Comparison of ENCODE assay signal across 8 cellular contexts in genomic region chr10:100341953-100342626, GRCh38. TPM values are rescaled to one million over a fixed set of nuclear protein-coding genes. Genes with fewer than 3 reads are reported as not detected.
DNase-seq lines count a peak whose midpoint lies in the region; ATAC-seq, FAIRE-seq and TF ChIP-seq lines count a peak whose summit lies in the region.

No MANE protein-coding gene starts in this region.

- H3K4me3 ChIP-seq in A549, result no peak overlapping the region
- no peak overlapping the region for H3K4me3 ChIP-seq in upper lobe of left lung

- no peaks in the 10 kb centered on the region for H3K9me3 ChIP-seq in A549
- no peaks in the 10 kb centered on the region for H3K9me3 ChIP-seq in upper lobe of left lung

- DNase-seq in A549 (ENCODE audit: low read depth in 1 of 2, low spot score in 1 of 2), result peak; percentile 82 to 94
- peak; percentile 61 for DNase-seq in GM10248 (ENCODE audit: extremely low spot score)
- DNase-seq in NCI-H146 treated with DMSO at 0.1 percent for 48 hours (lab: John Stamatoyannopoulos, UW; ENCODE audit: unreplicated experiment), result peak; percentile 34
- peak; percentile 67 for DNase-seq in activated CD4-positive, alpha-beta T cell treated with anti-CD3 and anti-CD28 coated beads, Interleukin-2, amount 10 ng/mL, durations not matched to agents 7 days and 5 days
- peak; percentile 63 for DNase-seq in endothelial cell (ENCODE audit: low spot score)
- peak; percentile 58 for DNase-seq in mucosa of gallbladder (ENCODE audit: low spot score)
- DNase-seq in upper lobe of left lung, result peak in 1 of 2 donors; percentile 74

- no peaks in the 10 kb centered on the region for H3K36me3 Mint-ChIP-seq in activated CD4-positive, alpha-beta T cell treated with anti-CD3 and anti-CD28 coated beads, Interleukin-2, amount 10 ng/mL, durations not matched to agents 7 days and 5 days (ENCODE audit: low read depth)
- H3K36me3 Mint-ChIP-seq in endothelial cell (ENCODE audit: low read depth, unreplicated experiment), result peaks cover 3% of the 10 kb centered on the region

- POLR2A ChIA-PET in A549 (lab: Yijun Ruan, JAX), result interaction anchor here (0.6 to 3.4 kb wide), 2 partner anchors 32 to 38 kb away, joined by 3 to 17 read pairs; no protein-coding TSS in a partner anchor
- POLR2A ChIA-PET in GM10248 (lab: Yijun Ruan, JAX), result no interaction called here
- POLR2A ChIA-PET in activated CD4-positive, alpha-beta T cell treated with anti-CD3 and anti-CD28 coated beads, Interleukin-2, amount 10 ng/mL, durations not matched to agents 7 days and 5 days (lab: Charles Lee), result interaction anchor here (0.9 kb wide), 1 partner anchor 167 kb away, joined by 3 read pairs; no protein-coding TSS in a partner anchor

- no peak overlapping the region for H3K4me3 Mint-ChIP-seq in activated CD4-positive, alpha-beta T cell treated with anti-CD3 and anti-CD28 coated beads, Interleukin-2, amount 10 ng/mL, durations not matched to agents 7 days and 5 days
- H3K4me3 Mint-ChIP-seq in endothelial cell (ENCODE audit: unreplicated experiment), result no peak overlapping the region

- peak overlapping the region; percentile 17; the same call in 2 of the 3 replicates for H3K4me2 ChIP-seq in A549

- no peaks in the 10 kb centered on the region for H3K9me3 Mint-ChIP-seq in activated CD4-positive, alpha-beta T cell treated with anti-CD3 and anti-CD28 coated beads, Interleukin-2, amount 10 ng/mL, durations not matched to agents 7 days and 5 days
- H3K9me3 Mint-ChIP-seq in endothelial cell (ENCODE audit: unreplicated experiment), result no peaks in the 10 kb centered on the region

- no peaks in the 10 kb centered on the region for H3K27me3 Mint-ChIP-seq in activated CD4-positive, alpha-beta T cell treated with anti-CD3 and anti-CD28 coated beads, Interleukin-2, amount 10 ng/mL, durations not matched to agents 7 days and 5 days
- H3K27me3 Mint-ChIP-seq in endothelial cell (ENCODE audit: unreplicated experiment), result peaks cover 8% of the 10 kb centered on the region

- TF ChIP-seq POLR2A in A549 (IDR thresholded peaks at IDR 0.05; ENCODE audit: low read length) (no peak), upper lobe of left lung (IDR thresholded peaks at IDR 0.05) (no peak)

- CTCF ChIA-PET in A549 (lab: Yijun Ruan, JAX), result interaction anchor here (0.6 to 28.5 kb wide), 42 partner anchors 8 to 256 kb away, joined by 3 to 534 read pairs (median 4); partner anchors contain the start of genes PKD2L1, SCD and SEC31B
- CTCF ChIA-PET in GM10248 (lab: Yijun Ruan, JAX), result interaction anchor here (0.7 to 12.6 kb wide), 12 partner anchors 8 to 194 kb away, joined by 3 to 147 read pairs (median 4); partner anchors contain the start of genes HIF1AN and PKD2L1
- CTCF ChIA-PET in activated CD4-positive, alpha-beta T cell treated with anti-CD3 and anti-CD28 coated beads, Interleukin-2, amount 10 ng/mL, durations not matched to agents 7 days and 5 days (lab: Charles Lee), result interaction anchor here (0.6 to 2.1 kb wide), 11 partner anchors 10 to 193 kb away, joined by 3 to 11 read pairs (median 3); partner anchors contain the start of gene HIF1AN

- peaks cover 38% of the 10 kb centered on the region for H3K4me1 Mint-ChIP-seq in activated CD4-positive, alpha-beta T cell treated with anti-CD3 and anti-CD28 coated beads, Interleukin-2, amount 10 ng/mL, durations not matched to agents 7 days and 5 days
- peaks cover 35% of the 10 kb centered on the region for H3K4me1 Mint-ChIP-seq in endothelial cell (ENCODE audit: unreplicated experiment)

- FAIRE-seq in A549 (lab: Jason Lieb, UNC), result no peak

- TF ChIP-seq EP300 in A549 (IDR thresholded peaks at IDR 0.05) (no peak), upper lobe of left lung (IDR thresholded peaks at IDR 0.05) (no peak)

- H3K27ac ChIP-seq in A549 (peak overlapping the region; percentile 58 to 82), upper lobe of left lung (no peak overlapping the region)

- ATAC-seq in A549 (peak; percentile 68 to 77), upper lobe of left lung (ENCODE audit: low FRiP score in 2 of 2) (peak; percentile 54 to 71), GM19328 (IDR thresholded peaks at IDR 0.05; ENCODE audit: unreplicated experiment) (no peak)

- no peaks in the 10 kb centered on the region for H3K27me3 ChIP-seq in upper lobe of left lung

- peak; percentile 79 for TF ChIP-seq CTCF in A549 (IDR thresholded peaks at IDR 0.05)
- TF ChIP-seq CTCF in GM10248 (IDR thresholded peaks at IDR 0.05; ENCODE audit: control extremely low read depth, extremely low read depth, low read depth, missing control alignments), result peak; percentile 72
- no peak for TF ChIP-seq CTCF in endothelial cell (IDR thresholded peaks at IDR 0.05; ENCODE audit: unreplicated experiment)
- TF ChIP-seq CTCF in upper lobe of left lung (IDR thresholded peaks at IDR 0.05), result peak; percentile 40 to 76 (median 64)

- no peaks in the 10 kb centered on the region for H3K36me3 ChIP-seq in upper lobe of left lung

- H3K4me1 ChIP-seq in A549 (peaks cover 44% of the 10 kb centered on the region), upper lobe of left lung (peaks cover 4 to 26% (median 9%) of the 10 kb centered on the region in 4 donors)

- peak overlapping the region; percentile 55 for H3K27ac Mint-ChIP-seq in activated CD4-positive, alpha-beta T cell treated with anti-CD3 and anti-CD28 coated beads, Interleukin-2, amount 10 ng/mL, durations not matched to agents 7 days and 5 days
- no peak overlapping the region for H3K27ac Mint-ChIP-seq in endothelial cell (ENCODE audit: unreplicated experiment)

- TF ChIP-seq RAD21 in A549 (conservative IDR thresholded peaks at IDR 0.05 in 1 of 2, IDR thresholded peaks at IDR 0.05 in 1 of 2), result peak; percentile 92 to 94

- WGBS in A549 (ENCODE audit: missing lambda C conversion rate), result 11% methylated on average over 5 of the region's 9 CpGs
- WGBS in upper lobe of left lung, 2 donors, result 49 to 52% methylated on average over 9 of the region's 9 CpGs

TF ChIP-seq in A549, 52 proteins besides CTCF, POLR2A, EP300 and RAD21:
- no peak for TF ChIP-seq RNF2 (IDR thresholded peaks at IDR 0.05; ENCODE audit: borderline replicate concordance, low read depth)
- TF ChIP-seq SMC3 (IDR thresholded peaks at IDR 0.05), result peak; percentile 95
- TF ChIP-seq, protein P1, sequence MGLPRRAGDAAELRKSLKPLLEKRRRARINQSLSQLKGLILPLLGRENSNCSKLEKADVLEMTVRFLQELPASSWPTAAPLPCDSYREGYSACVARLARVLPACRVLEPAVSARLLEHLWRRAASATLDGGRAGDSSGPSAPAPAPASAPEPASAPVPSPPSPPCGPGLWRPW (IDR thresholded peaks at IDR 0.05), result no peak
- TF ChIP-seq ZFP36 (IDR thresholded peaks at IDR 0.05; ENCODE audit: borderline replicate concordance, partially characterized antibody), result no peak
- TF ChIP-seq, protein P2, sequence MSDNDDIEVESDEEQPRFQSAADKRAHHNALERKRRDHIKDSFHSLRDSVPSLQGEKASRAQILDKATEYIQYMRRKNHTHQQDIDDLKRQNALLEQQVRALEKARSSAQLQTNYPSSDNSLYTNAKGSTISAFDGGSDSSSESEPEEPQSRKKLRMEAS (IDR thresholded peaks at IDR 0.05), result peak; percentile 38; the same call in 1 of the 2 replicates
- TF ChIP-seq JUN (IDR thresholded peaks at IDR 0.05), result 0 out of 5 replicates have a peak, but pooled peaks of 1 of the 2 experiments have one; percentile 8
- TF ChIP-seq NR3C1 (IDR thresholded peaks at IDR 0.05), result no peak
- TF ChIP-seq CHD4 (IDR thresholded peaks at IDR 0.05; ENCODE audit: borderline replicate concordance), result no peak

RNA-seq across cellular contexts. Expression of gene SCD, which starts 4.9 kb away (rescaled TPM):
- polyA plus RNA-seq in A549 (2011; rRNA removed) (329 and 348 TPM in 2 replicates), A549 (2017; fragmentation: RNase III; extraction: RNeasy Plus Mini Kit Qiagen cat#74134 plus additional on column Dnase treatment) (157 to 496 TPM (median 416 TPM) in 3 replicates)
- polyA plus RNA-seq in A549 (2012; cell fraction: cytosol; rRNA removed), result 66.6 and 81.4 TPM in 2 replicates
- polyA plus RNA-seq in A549 (2012; cell fraction: nucleus; rRNA removed), result 73.4 and 80.0 TPM in 2 replicates
- 331 and 353 TPM in 2 replicates for polyA minus RNA-seq in A549 (2011; rRNA and poly(A)+ RNA removed)
- 100 to 1,000 TPM; 117 to 129 TPM for total RNA-seq in activated CD4-positive, alpha-beta T cell treated with anti-CD3 and anti-CD28 coated beads, Interleukin-2, amount 10 ng/mL, durations not matched to agents 7 days and 5 days
- total RNA-seq in endothelial cell (ENCODE audit: unreplicated experiment) (627 TPM), mucosa of gallbladder (97.0 TPM), upper lobe of left lung (100 to 1,000 TPM; 108 to 464 (median 251) TPM)

RNA-seq across cellular contexts. Expression of gene PKD2L1, which starts 12.1 kb away (rescaled TPM):
- 0.06 and 0.26 TPM in 2 replicates for polyA plus RNA-seq in A549 (2011; rRNA removed)
- 0.01 TPM in 1 of 2 replicates, not detected in the other for polyA plus RNA-seq in A549 (2012; cell fraction: cytosol; rRNA removed)
- polyA plus RNA-seq in A549 (2012; cell fraction: nucleus; rRNA removed), result 0.04 TPM in 1 of 2 replicates, not detected in the other
- polyA plus RNA-seq in A549 (2017; fragmentation: RNase III; extraction: RNeasy Plus Mini Kit Qiagen cat#74134 plus additional on column Dnase treatment), result 0.08 to 0.11 TPM (median 0.10 TPM) in 3 replicates
- polyA minus RNA-seq in A549 (2011; rRNA and poly(A)+ RNA removed), result 0.24 TPM in 1 of 2 replicates, not detected in the other
- not detected for total RNA-seq in activated CD4-positive, alpha-beta T cell treated with anti-CD3 and anti-CD28 coated beads, Interleukin-2, amount 10 ng/mL, durations not matched to agents 7 days and 5 days
- 0.44 TPM for total RNA-seq in endothelial cell (ENCODE audit: unreplicated experiment)
- total RNA-seq in mucosa of gallbladder, result not detected
- total RNA-seq in upper lobe of left lung, result 1 to 10 TPM in 5 of 6 donors, under 1 TPM in 1; 0.61 to 8.4 (median 2.0) TPM

RNA-seq across cellular contexts. Expression of gene BLOC1S2, which starts 55.6 kb away (rescaled TPM):
- polyA plus RNA-seq in A549 (2011; rRNA removed), result 56.9 and 91.0 TPM in 2 replicates
- polyA plus RNA-seq in A549 (2012; cell fraction: cytosol; rRNA removed), result 24.2 and 26.6 TPM in 2 replicates
- polyA plus RNA-seq in A549 (2012; cell fraction: nucleus; rRNA removed), result 7.9 and 8.7 TPM in 2 replicates
- polyA plus RNA-seq in A549 (2017; fragmentation: RNase III; extraction: RNeasy Plus Mini Kit Qiagen cat#74134 plus additional on column Dnase treatment), result 87.6 to 90.9 TPM (median 88.5 TPM) in 3 replicates
- polyA minus RNA-seq in A549 (2011; rRNA and poly(A)+ RNA removed), result 10.3 and 10.7 TPM in 2 replicates
- 10 to 100 TPM; 42.1 to 46.9 TPM for total RNA-seq in activated CD4-positive, alpha-beta T cell treated with anti-CD3 and anti-CD28 coated beads, Interleukin-2, amount 10 ng/mL, durations not matched to agents 7 days and 5 days
- total RNA-seq in endothelial cell (ENCODE audit: unreplicated experiment), result 63.2 TPM
- 25.5 TPM for total RNA-seq in mucosa of gallbladder
- 10 to 100 TPM; 25.1 to 51.2 (median 38.5) TPM for total RNA-seq in upper lobe of left lung

Comparison
In these comparisons a context has a peak if more than half of its experiments do, and no peak if none do; other contexts are left out.
1. H3K27ac ChIP-seq: peak in A549 (2 of 2); none in upper lobe of left lung (0 of 4).